Comparison of ENCODE assay signal across 11 cellular contexts in the genomic region with DNA sequence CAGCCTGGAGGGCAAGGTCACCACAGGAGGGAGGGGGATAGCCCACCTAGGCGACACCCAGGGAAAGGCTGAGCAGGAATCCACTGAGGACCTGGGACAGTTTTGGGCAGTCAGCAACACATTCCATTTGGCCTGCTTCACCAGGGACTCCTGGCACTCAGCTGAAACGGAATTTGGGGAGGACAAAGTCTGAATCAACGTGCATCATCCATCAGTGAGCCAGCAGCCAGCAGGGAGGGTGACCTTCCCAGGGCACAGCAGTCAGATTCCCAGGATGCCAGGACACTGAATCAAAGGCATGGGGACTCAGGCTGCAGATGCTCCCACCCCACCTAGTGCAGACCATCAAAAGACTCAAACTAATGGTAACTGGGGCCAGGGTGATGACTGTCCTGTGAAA. TPM values are rescaled to one million over a fixed set of nuclear protein-coding genes. Genes with fewer than 3 reads are reported as not detected.
DNase-seq lines count a peak whose midpoint lies in the region; ATAC-seq and TF ChIP-seq lines count a peak whose summit lies in the region.
"Had no signal": no experiment of that assay in that cellular context is flagged by ENCODE, and none has a peak within 500 bp of the region (broad histone marks: within the 10 kb centered on the region; RNA-seq: fewer than 3 reads in every experiment).

No MANE protein-coding gene starts in this region.

- H3K4me1 ChIP-seq in HAP-1 (no peaks in the 10 kb centered on the region; the same call in 1 of the 2 replicates), stomach (peaks cover 47 to 89% (median 65%) of the 10 kb centered on the region in 4 donors)

- H3K4me3 Mint-ChIP-seq in IgD-negative memory B cell (peak overlapping the region in 2 of 4 donors; percentile 23 to 70), chondrocyte (ENCODE audit: unreplicated experiment) (peak overlapping the region; percentile 29)

- no peaks in the 10 kb centered on the region for H3K9me3 Mint-ChIP-seq in IgD-negative memory B cell
- no peaks in the 10 kb centered on the region for H3K9me3 Mint-ChIP-seq in chondrocyte (ENCODE audit: low read depth)

- H3K36me3 Mint-ChIP-seq in IgD-negative memory B cell (peaks cover 12% of the 10 kb centered on the region), chondrocyte (ENCODE audit: low read depth) (peaks cover 9% of the 10 kb centered on the region)

- no peak for TF ChIP-seq EP300 in stomach (IDR thresholded peaks at IDR 0.05)

- H3K9me3 ChIP-seq in HAP-1, result no peaks in the 10 kb centered on the region
- no peaks in the 10 kb centered on the region for H3K9me3 ChIP-seq in stomach

- peak overlapping the region in 1 of 5 donors; percentile 4 for H3K27ac ChIP-seq in stomach

- DNase-seq in BJ (ENCODE audit: low read depth), result peak; percentile 81
- DNase-seq in chondrocyte (ENCODE audit: low spot score), result no peak
- peak; percentile 60 for DNase-seq in mesenteric fat pad (ENCODE audit: low spot score)
- DNase-seq in C1 segment of cervical spinal cord (lab: John Stamatoyannopoulos, UW), result no peak
- no peak for DNase-seq in HAP-1 (ENCODE audit: low spot score in 2 of 2)
- no peak for DNase-seq in stomach
- DNase-seq: dermis blood vessel endothelial cell, DMS79 treated with DMSO at 0.1 percent for 48 hours had no signal

- in situ Hi-C loops in HAP-1 (cut with MboI; ENCODE audit: low sequenced_read_pairs), result no loop called here

- peak overlapping the region in 2 of 3 donors; percentile 51 to 67 for H3K27ac Mint-ChIP-seq in IgD-negative memory B cell
- H3K27ac Mint-ChIP-seq in chondrocyte (ENCODE audit: unreplicated experiment), result peak overlapping the region; percentile 81

- H3K4me3 ChIP-seq in BJ (ENCODE audit: low read depth, low read length) (no peak overlapping the region), HAP-1 (no peak overlapping the region), stomach (no peak overlapping the region)

- POLR2A ChIA-PET in BJ (lab: Charles Lee), result interaction anchor here (1.4 kb wide), 1 partner anchor 17 kb away, joined by 3 read pairs; the partner anchor contains the start of gene ZNF672

- H3K27me3 Mint-ChIP-seq in IgD-negative memory B cell (no peaks in the 10 kb centered on the region), chondrocyte (ENCODE audit: low read depth) (no peaks in the 10 kb centered on the region)

- H3K36me3 ChIP-seq in BJ (ENCODE audit: control insufficient read depth, insufficient read depth, low read length) (peaks cover 14% of the 10 kb centered on the region), HAP-1 (replicated peaks) (peaks cover 30% of the 10 kb centered on the region), stomach (peaks cover 13 to 66% (median 58%) of the 10 kb centered on the region in 4 donors)

- TF ChIP-seq CTCF in BJ (IDR thresholded peaks at IDR 0.05; ENCODE audit: insufficient read depth, low read depth, low read length) (no peak), chondrocyte (IDR thresholded peaks at IDR 0.05) (no peak), stomach (IDR thresholded peaks at IDR 0.05) (no peak)

- no peak for ATAC-seq in GM21528 (IDR thresholded peaks at IDR 0.05; ENCODE audit: low FRiP score, unreplicated experiment)
- ATAC-seq: sciatic nerve had no signal

- intact Hi-C loops in stomach (cut with DNase I; ENCODE audit: low total_unique reads), result no loop called here

- H3K4me1 Mint-ChIP-seq in IgD-negative memory B cell (peaks cover 34 to 64% (median 53%) of the 10 kb centered on the region in 3 donors), chondrocyte (ENCODE audit: low read depth) (peaks cover 62% of the 10 kb centered on the region)

- 50 to 72% (median 63%) methylated on average over 3 of the region's 3 CpGs for WGBS in stomach, 5 donors

- H3K27me3 ChIP-seq in BJ (ENCODE audit: control insufficient read depth, insufficient read depth, low read length), result no peaks in the 10 kb centered on the region
- no peaks in the 10 kb centered on the region for H3K27me3 ChIP-seq in HAP-1 (ENCODE audit: low read depth)
- H3K27me3 ChIP-seq in stomach, result no peaks in the 10 kb centered on the region

- TF ChIP-seq POLR2A in stomach (IDR thresholded peaks at IDR 0.05), result no peak

- CTCF ChIA-PET in BJ (lab: Yijun Ruan, JAX), result interaction anchor here (1.0 kb wide), 1 partner anchor 9 kb away, joined by 3 read pairs; no protein-coding TSS in a partner anchor

RNA-seq across cellular contexts. Expression of gene SH3BP5L, which starts 4.6 kb away (rescaled TPM):
- polyA plus RNA-seq in BJ (2011; rRNA removed) (23.2 and 32.5 TPM in 2 replicates), IgD-negative memory B cell (4.9 TPM), stomach (10 to 100 TPM in 2 of 3 donors, 1 to 10 TPM in 1; 9.6 to 13.6 (median 10.6) TPM)
- 18.2 and 26.6 TPM in 2 replicates for polyA minus RNA-seq in BJ (2011; rRNA and poly(A)+ RNA removed)
- total RNA-seq in chondrocyte (30.1 to 33.9 TPM (median 30.8 TPM) in 3 replicates), mesenteric fat pad (15.9 TPM), stomach (10 to 100 TPM; 11.6 to 20.0 (median 14.9) TPM)

RNA-seq across cellular contexts. Expression of gene ZNF672, which starts 16.9 kb away (rescaled TPM):
- 13.9 and 17.1 TPM in 2 replicates for polyA plus RNA-seq in BJ (2011; rRNA removed)
- 13.2 and 16.0 TPM in 2 replicates for polyA minus RNA-seq in BJ (2011; rRNA and poly(A)+ RNA removed)
- polyA plus RNA-seq in IgD-negative memory B cell, result 46.3 TPM
- total RNA-seq in chondrocyte, result 17.1 to 20.2 TPM (median 19.8 TPM) in 3 replicates
- 18.6 TPM for total RNA-seq in mesenteric fat pad
- 100 to 1,000 TPM in 1 of 5 donors, 10 to 100 TPM in 4; 17.1 to 142 (median 57.8) TPM for total RNA-seq in stomach
- polyA plus RNA-seq in stomach, result 10 to 100 TPM; 13.0 to 18.0 (median 17.1) TPM

RNA-seq across cellular contexts. Expression of gene ZNF692, which starts 37.8 kb away (rescaled TPM):
- 13.1 and 19.5 TPM in 2 replicates for polyA plus RNA-seq in BJ (2011; rRNA removed)
- 3.6 and 5.7 TPM in 2 replicates for polyA minus RNA-seq in BJ (2011; rRNA and poly(A)+ RNA removed)
- polyA plus RNA-seq in IgD-negative memory B cell, result 17.0 TPM
- total RNA-seq in chondrocyte, result 20.7 to 36.4 TPM (median 21.6 TPM) in 3 replicates
- 18.4 TPM for total RNA-seq in mesenteric fat pad
- 100 to 1,000 TPM in 2 of 5 donors, 10 to 100 TPM in 2, 1 to 10 TPM in 1; 8.4 to 120 (median 87.5) TPM for total RNA-seq in stomach
- 10 to 100 TPM; 28.4 to 98.0 (median 44.9) TPM for polyA plus RNA-seq in stomach

Comparison
In these comparisons a context has a peak if more than half of its experiments do, and no peak if none do; other contexts are left out.
1. DNase-seq: peak in BJ (single experiment) and mesenteric fat pad (single experiment); none in chondrocyte (single experiment), C1 segment of cervical spinal cord (0 of 14), HAP-1 (0 of 2) and stomach (single experiment).